ENCODE assay signal across 23 cellular contexts in genomic region chr3:114285648-114286230, GRCh38. TPM values are rescaled to one million over a fixed set of nuclear protein-coding genes. Genes with fewer than 3 reads are reported as not detected.
DNase-seq lines count a peak whose midpoint lies in the region; ATAC-seq lines count a peak whose summit lies in the region.
"Had no signal": no experiment of that assay in that cellular context is flagged by ENCODE, and none has a peak within 500 bp of the region (broad histone marks: within the 10 kb centered on the region; RNA-seq: fewer than 3 reads in every experiment).

No MANE protein-coding gene starts in this region.

- H3K36me3 Mint-ChIP-seq in CD4-positive, alpha-beta memory T cell = peaks cover 0 to 5% of the 10 kb centered on the region in 2 donors
- no peaks in the 10 kb centered on the region for H3K36me3 Mint-ChIP-seq in activated T-helper 1 cell treated with anti-CD3 and anti-CD28 coated beads, Interleukin-12 subunit alpha, Interleukin-12 subunit beta, Interleukin-2, Interleukin-4 antibody, amounts not matched to agents 30 ng/mL and 10 ng/mL and 1 ng/mL, durations not matched to agents 14 hours and 24 hours and 36 hours (ENCODE audit: low read depth)
- H3K36me3 Mint-ChIP-seq in naive thymus-derived CD4-positive, alpha-beta T cell = peaks cover 0 to 2% (median 0%) of the 10 kb centered on the region in 5 donors

- no peak overlapping the region for H3K4me2 ChIP-seq in GM23248 (ENCODE audit: unreplicated experiment)

- H3K9ac ChIP-seq in GM23248 = no peak overlapping the region

- H3K4me1 Mint-ChIP-seq in CD4-positive, alpha-beta memory T cell = peaks cover 11 to 29% (median 24%) of the 10 kb centered on the region in 4 donors
- H3K4me1 Mint-ChIP-seq in activated T-helper 1 cell treated with anti-CD3 and anti-CD28 coated beads, Interleukin-12 subunit alpha, Interleukin-12 subunit beta, Interleukin-2, Interleukin-4 antibody, amounts not matched to agents 30 ng/mL and 10 ng/mL and 1 ng/mL, durations not matched to agents 14 hours and 24 hours and 36 hours (ENCODE audit: low read depth) = peaks cover 6% of the 10 kb centered on the region
- H3K4me1 Mint-ChIP-seq in naive thymus-derived CD4-positive, alpha-beta T cell = peaks cover 0 to 9% (median 6%) of the 10 kb centered on the region in 7 donors

- no peaks in the 10 kb centered on the region for H3K9me2 ChIP-seq in GM23248 (ENCODE audit: insufficient read depth)

- no peaks in the 10 kb centered on the region for H3K79me2 ChIP-seq in GM23248 (ENCODE audit: insufficient read depth)

- no peaks in the 10 kb centered on the region for H3F3A ChIP-seq in GM23248 (ENCODE audit: insufficient read depth)

- WGBS in GM23248 (ENCODE audit: low coverage in 1 of 2, low lambda C conversion rate in 2 of 2, missing lambda C conversion rate in 2 of 2), 2 experiments = 81 to 87% methylated on average over 3 of the region's 3 CpGs

- CTCF ChIA-PET in CD4-positive, alpha-beta memory T cell (lab: Charles Lee; ENCODE audit: partially characterized antibody) = interaction anchor here (0.7 to 5.0 kb wide), 16 partner anchors 9 to 134 kb away, joined by 3 to 55 read pairs (median 4); no protein-coding TSS in a partner anchor
- CTCF ChIA-PET in naive thymus-derived CD4-positive, alpha-beta T cell (lab: Charles Lee) = interaction anchor here (0.6 to 1.6 kb wide), 5 partner anchors 8 to 72 kb away, joined by 3 to 4 read pairs (median 3); partner anchors contain the start of gene TIGIT

- POLR2A ChIA-PET in CD4-positive, alpha-beta memory T cell (lab: Charles Lee; ENCODE audit: partially characterized antibody) = interaction anchor here (0.6 to 4.7 kb wide), 11 partner anchors 8 to 77 kb away, joined by 3 to 59 read pairs (median 9); partner anchors contain the start of gene TIGIT
- POLR2A ChIA-PET in naive thymus-derived CD4-positive, alpha-beta T cell (lab: Charles Lee) = interaction anchor here (0.6 to 1.4 kb wide), 5 partner anchors 8 to 136 kb away, joined by 3 to 6 read pairs (median 3); no protein-coding TSS in a partner anchor

- intact Hi-C loops in CD4-positive, alpha-beta memory T cell (cut with micrococcal nuclease) = no loop called here
- intact Hi-C loops in activated T-helper 1 cell treated with anti-CD3 and anti-CD28 coated beads, Interleukin-12 subunit alpha, Interleukin-12 subunit beta, Interleukin-2, Interleukin-4 antibody, amounts not matched to agents 30 ng/mL and 10 ng/mL and 1 ng/mL, durations not matched to agents 14 hours and 24 hours and 36 hours (cut with micrococcal nuclease) = no loop called here
- intact Hi-C loops in naive thymus-derived CD4-positive, alpha-beta T cell (cut with micrococcal nuclease) = no loop called here

- in situ Hi-C loops in GM23248 (cut with MboI) = no loop called here

- H3K27ac ChIP-seq in CD4-positive, alpha-beta memory T cell (ENCODE audit: low read depth, low read length) = peak overlapping the region; percentile 50
- H3K27ac ChIP-seq in naive thymus-derived CD4-positive, alpha-beta T cell (ENCODE audit: low read depth, low read length) = peak overlapping the region; percentile 11
- no peak overlapping the region for H3K27ac ChIP-seq in GM23248
- H3K27ac ChIP-seq: breast epithelium, HL-60, transverse colon, WERI-Rb-1 had no signal

- ATAC-seq in GM18907 (IDR thresholded peaks at IDR 0.05; ENCODE audit: unreplicated experiment) (peak; percentile 48), GM21529 (IDR thresholded peaks at IDR 0.05; ENCODE audit: unreplicated experiment) (no peak)
- ATAC-seq in naive thymus-derived CD4-positive, alpha-beta T cell = peak; percentile 68
- ATAC-seq: HCT116, heart right ventricle had no signal

- peaks cover 25% of the 10 kb centered on the region for H3K4me1 ChIP-seq in CD4-positive, alpha-beta memory T cell (ENCODE audit: insufficient read depth, low read length)
- peaks cover 0 to 14% of the 10 kb centered on the region in 2 donors for H3K4me1 ChIP-seq in naive thymus-derived CD4-positive, alpha-beta T cell (ENCODE audit: control insufficient read depth in 2 of 2, insufficient read depth in 2 of 2, low read length in 2 of 2)
- no peaks in the 10 kb centered on the region for H3K4me1 ChIP-seq in GM23248 (ENCODE audit: insufficient read depth)
- H3K4me1 ChIP-seq: breast epithelium, Caco-2, heart right ventricle, transverse colon had no signal

- H3K4me3 ChIP-seq in CD4-positive, alpha-beta memory T cell (ENCODE audit: low read length in 2 of 2) = peak overlapping the region in 1 of 2 donors; percentile 21
- no peak overlapping the region for H3K4me3 ChIP-seq in naive thymus-derived CD4-positive, alpha-beta T cell (ENCODE audit: low read length)
- H3K4me3 ChIP-seq in GM23248 = no peak overlapping the region
- H3K4me3 ChIP-seq: breast epithelium, heart right ventricle, MG63, transverse colon had no signal

- H2AFZ ChIP-seq in GM23248 = no peak overlapping the region

- H3K27me3 ChIP-seq in CD4-positive, alpha-beta memory T cell (ENCODE audit: insufficient read depth, low read length) = no peaks in the 10 kb centered on the region
- no peaks in the 10 kb centered on the region for H3K27me3 ChIP-seq in naive thymus-derived CD4-positive, alpha-beta T cell (ENCODE audit: control insufficient read depth in 2 of 2, insufficient read depth in 2 of 2, low read length in 2 of 2)
- no peaks in the 10 kb centered on the region for H3K27me3 ChIP-seq in GM23248 (replicated peaks; ENCODE audit: insufficient read depth)
- H3K27me3 ChIP-seq: breast epithelium, heart right ventricle, MG63, transverse colon had no signal

- no peaks in the 10 kb centered on the region for H3K27me3 Mint-ChIP-seq in CD4-positive, alpha-beta memory T cell
- peaks cover 2% of the 10 kb centered on the region for H3K27me3 Mint-ChIP-seq in activated T-helper 1 cell treated with anti-CD3 and anti-CD28 coated beads, Interleukin-12 subunit alpha, Interleukin-12 subunit beta, Interleukin-2, Interleukin-4 antibody, amounts not matched to agents 30 ng/mL and 10 ng/mL and 1 ng/mL, durations not matched to agents 14 hours and 24 hours and 36 hours (ENCODE audit: insufficient read depth)
- H3K27me3 Mint-ChIP-seq in naive thymus-derived CD4-positive, alpha-beta T cell = no peaks in the 10 kb centered on the region
- H3K27me3 Mint-ChIP-seq: dendritic cell treated with granulocyte-macrophage colony-stimulating factor and Interleukin-4, amounts not matched to agents 40 ng/mL and 50 ng/mL, for 4 days had no signal

- DNase-seq in CD4-positive, alpha-beta memory T cell = peak in 3 of 5 donors; percentile 29 to 43 (median 37)
- DNase-seq in activated T-helper 1 cell treated with anti-CD3 and anti-CD28 coated beads, Interleukin-12 subunit alpha, Interleukin-12 subunit beta, Interleukin-2, Interleukin-4 antibody, amounts not matched to agents 30 ng/mL and 10 ng/mL and 1 ng/mL, durations not matched to agents 14 hours and 24 hours and 36 hours (ENCODE audit: low spot score) = no peak
- DNase-seq in naive thymus-derived CD4-positive, alpha-beta T cell = no peak
- DNase-seq in GM23248 (no peak), Kasumi-1 (lab: John Stamatoyannopoulos, UW) (no peak)
- DNase-seq: Caco-2, heart right ventricle, IMR-90, MG63, NCI-H1436, NCI-H748 treated with DMSO at 0.1 percent for 48 hours, nucleus accumbens, transverse colon, WERI-Rb-1 had no signal

- H3K27ac Mint-ChIP-seq in CD4-positive, alpha-beta memory T cell = peak overlapping the region; percentile 90 to 96 (median 95)
- H3K27ac Mint-ChIP-seq in activated T-helper 1 cell treated with anti-CD3 and anti-CD28 coated beads, Interleukin-12 subunit alpha, Interleukin-12 subunit beta, Interleukin-2, Interleukin-4 antibody, amounts not matched to agents 30 ng/mL and 10 ng/mL and 1 ng/mL, durations not matched to agents 14 hours and 24 hours and 36 hours = peak overlapping the region; percentile 36
- H3K27ac Mint-ChIP-seq in naive thymus-derived CD4-positive, alpha-beta T cell = peak overlapping the region in 6 of 9 donors; percentile 7 to 82 (median 62)
- H3K27ac Mint-ChIP-seq: dendritic cell treated with granulocyte-macrophage colony-stimulating factor and Interleukin-4, amounts not matched to agents 40 ng/mL and 50 ng/mL, for 4 days; T-helper 1 cell treated with Interleukin-12 subunit alpha and Interleukin-12 subunit beta and Interleukin-4 antibody, amounts not matched to agents 30 μg/mL and 1 μg/mL, for 36 hours had no signal

- no peaks in the 10 kb centered on the region for H3K36me3 ChIP-seq in CD4-positive, alpha-beta memory T cell (ENCODE audit: insufficient read depth, low read length)
- no peaks in the 10 kb centered on the region for H3K36me3 ChIP-seq in naive thymus-derived CD4-positive, alpha-beta T cell (ENCODE audit: control insufficient read depth in 2 of 3, insufficient read depth in 3 of 3, low read length in 3 of 3)
- no peaks in the 10 kb centered on the region for H3K36me3 ChIP-seq in GM23248 (ENCODE audit: low read depth)
- H3K36me3 ChIP-seq: breast epithelium, heart right ventricle, MG63, transverse colon, WERI-Rb-1 had no signal

- H3K9me3 ChIP-seq in CD4-positive, alpha-beta memory T cell (ENCODE audit: control insufficient read depth in 1 of 2, low read length in 2 of 2) = no peaks in the 10 kb centered on the region
- no peaks in the 10 kb centered on the region for H3K9me3 ChIP-seq in naive thymus-derived CD4-positive, alpha-beta T cell (ENCODE audit: control insufficient read depth in 2 of 3, low read length in 3 of 3)
- H3K9me3 ChIP-seq in GM23248 (ENCODE audit: low read depth) = no peaks in the 10 kb centered on the region
- H3K9me3 ChIP-seq: breast epithelium, Caco-2, MG63, transverse colon had no signal

- H3K4me3 Mint-ChIP-seq in CD4-positive, alpha-beta memory T cell = peak overlapping the region; percentile 21 to 88 (median 86)
- no peak overlapping the region for H3K4me3 Mint-ChIP-seq in activated T-helper 1 cell treated with anti-CD3 and anti-CD28 coated beads, Interleukin-12 subunit alpha, Interleukin-12 subunit beta, Interleukin-2, Interleukin-4 antibody, amounts not matched to agents 30 ng/mL and 10 ng/mL and 1 ng/mL, durations not matched to agents 14 hours and 24 hours and 36 hours
- no peak overlapping the region for H3K4me3 Mint-ChIP-seq in naive thymus-derived CD4-positive, alpha-beta T cell
- H3K4me3 Mint-ChIP-seq: dendritic cell treated with granulocyte-macrophage colony-stimulating factor and Interleukin-4, amounts not matched to agents 40 ng/mL and 50 ng/mL, for 4 days; T-helper 1 cell treated with Interleukin-12 subunit alpha and Interleukin-12 subunit beta and Interleukin-4 antibody, amounts not matched to agents 30 μg/mL and 1 μg/mL, for 36 hours had no signal

- H3K9me3 Mint-ChIP-seq in CD4-positive, alpha-beta memory T cell = peaks cover 0 to 4% (median 0%) of the 10 kb centered on the region in 8 donors
- no peaks in the 10 kb centered on the region for H3K9me3 Mint-ChIP-seq in activated T-helper 1 cell treated with anti-CD3 and anti-CD28 coated beads, Interleukin-12 subunit alpha, Interleukin-12 subunit beta, Interleukin-2, Interleukin-4 antibody, amounts not matched to agents 30 ng/mL and 10 ng/mL and 1 ng/mL, durations not matched to agents 14 hours and 24 hours and 36 hours
- H3K9me3 Mint-ChIP-seq in naive thymus-derived CD4-positive, alpha-beta T cell = peaks cover 0 to 6% (median 0%) of the 10 kb centered on the region in 11 donors
- H3K9me3 Mint-ChIP-seq: dendritic cell treated with granulocyte-macrophage colony-stimulating factor and Interleukin-4, amounts not matched to agents 40 ng/mL and 50 ng/mL, for 4 days had no signal

- H4K20me1 ChIP-seq in GM23248 (ENCODE audit: insufficient read depth) = no peaks in the 10 kb centered on the region

RNA-seq across cellular contexts. Expression of gene TIGIT, which starts 8.1 kb away (rescaled TPM):
- total RNA-seq in CD4-positive, alpha-beta memory T cell = 10 to 100 TPM; 36.1 to 36.6 TPM
- polyA plus RNA-seq in CD4-positive, alpha-beta memory T cell = 10 to 100 TPM; 25.8 to 28.8 TPM
- 5.6 and 5.8 TPM in 2 replicates for total RNA-seq in activated T-helper 1 cell treated with anti-CD3 and anti-CD28 coated beads, Interleukin-12 subunit alpha, Interleukin-12 subunit beta, Interleukin-2, Interleukin-4 antibody, amounts not matched to agents 30 ng/mL and 10 ng/mL and 1 ng/mL, durations not matched to agents 14 hours and 24 hours and 36 hours
- 10 to 100 TPM in 1 of 5 experiments, 1 to 10 TPM in 4; 1.3 to 14.9 (median 3.8) TPM for total RNA-seq in naive thymus-derived CD4-positive, alpha-beta T cell
- polyA plus RNA-seq in naive thymus-derived CD4-positive, alpha-beta T cell = 1 to 10 TPM in 1 of 2 donors, under 1 TPM in 1; 0.63 to 2.8 TPM
- total RNA-seq in GM23248 (2014; rRNA removed; shearing (Covaris generic)) = not detected in 2 replicates
- polyA plus RNA-seq in GM23248 (2016; fragmentation: Nextera tagmentation; extraction: Ambion mirVana) = not detected in 2 replicates
- total RNA-seq: Caco-2, IMR-90, renal cortical epithelial cell had no signal
- polyA plus RNA-seq: IMR-90 had no signal

RNA-seq across cellular contexts. Expression of gene ZNF80, which starts 48.4 kb away (rescaled TPM):
- 1 to 10 TPM; 1.1 TPM for total RNA-seq in CD4-positive, alpha-beta memory T cell
- under 1 TPM; 0.34 to 0.64 TPM for polyA plus RNA-seq in CD4-positive, alpha-beta memory T cell
- 0.22 and 0.23 TPM in 2 replicates for total RNA-seq in activated T-helper 1 cell treated with anti-CD3 and anti-CD28 coated beads, Interleukin-12 subunit alpha, Interleukin-12 subunit beta, Interleukin-2, Interleukin-4 antibody, amounts not matched to agents 30 ng/mL and 10 ng/mL and 1 ng/mL, durations not matched to agents 14 hours and 24 hours and 36 hours
- under 1 TPM; 0.27 to 0.65 (median 0.61) TPM for total RNA-seq in naive thymus-derived CD4-positive, alpha-beta T cell
- polyA plus RNA-seq in naive thymus-derived CD4-positive, alpha-beta T cell = under 1 TPM in 1 of 2 donors, not detected in 1; 0.35 TPM
- not detected in 2 replicates for total RNA-seq in GM23248 (2014; rRNA removed; shearing (Covaris generic))
- not detected in 2 replicates for polyA plus RNA-seq in GM23248 (2016; fragmentation: Nextera tagmentation; extraction: Ambion mirVana)
- total RNA-seq: Caco-2, IMR-90, liver, renal cortical epithelial cell, transverse colon had no signal
- polyA plus RNA-seq: heart right ventricle, IMR-90 had no signal

Comparison
In these comparisons a context has a peak if more than half of its experiments do, and no peak if none do; other contexts are left out.
1. DNase-seq: peak in CD4-positive, alpha-beta memory T cell (3 of 5); none in activated T-helper 1 cell treated with anti-CD3 and anti-CD28 coated beads, Interleukin-12 subunit alpha, Interleukin-12 subunit beta, Interleukin-2, Interleukin-4 antibody, amounts not matched to agents 30 ng/mL and 10 ng/mL and 1 ng/mL, durations not matched to agents 14 hours and 24 hours and 36 hours (single experiment), naive thymus-derived CD4-positive, alpha-beta T cell (0 of 9), GM23248 (single experiment) and Kasumi-1 (0 of 2).
2. H3K27ac Mint-ChIP-seq: peak in every context shown above with its lines; median percentile 95 in CD4-positive, alpha-beta memory T cell; 62 in naive thymus-derived CD4-positive, alpha-beta T cell; 36 in activated T-helper 1 cell treated with anti-CD3 and anti-CD28 coated beads, Interleukin-12 subunit alpha, Interleukin-12 subunit beta, Interleukin-2, Interleukin-4 antibody, amounts not matched to agents 30 ng/mL and 10 ng/mL and 1 ng/mL, durations not matched to agents 14 hours and 24 hours and 36 hours.
3. H3K4me3 Mint-ChIP-seq: peak in CD4-positive, alpha-beta memory T cell (8 of 8); none in activated T-helper 1 cell treated with anti-CD3 and anti-CD28 coated beads, Interleukin-12 subunit alpha, Interleukin-12 subunit beta, Interleukin-2, Interleukin-4 antibody, amounts not matched to agents 30 ng/mL and 10 ng/mL and 1 ng/mL, durations not matched to agents 14 hours and 24 hours and 36 hours (single experiment) and naive thymus-derived CD4-positive, alpha-beta T cell (0 of 10).